In genomic region chr4:145881991-145882390, GRCh38 we compare ENCODE assay signal across 8 cellular contexts. TPM values are rescaled to one million over a fixed set of nuclear protein-coding genes. Genes with fewer than 3 reads are reported as not detected.
DNase-seq lines count a peak whose midpoint lies in the region; ATAC-seq and TF ChIP-seq lines count a peak whose summit lies in the region.

No MANE protein-coding gene starts in this region.

- no peak overlapping the region for H3K27ac Mint-ChIP-seq in effector memory CD8-positive, alpha-beta T cell

- H3K4me3 ChIP-seq in left ventricle myocardium inferior: no peak overlapping the region
- H3K4me3 ChIP-seq in epithelial cell of proximal tubule (ENCODE audit: low read depth, low read length): no peak overlapping the region
- no peak overlapping the region for H3K4me3 ChIP-seq in uterus

- H3K27me3 ChIP-seq in left ventricle myocardium inferior (ENCODE audit: low read depth): no peaks in the 10 kb centered on the region
- H3K27me3 ChIP-seq in uterus: no peaks in the 10 kb centered on the region

- H3K36me3 ChIP-seq in left ventricle myocardium inferior: no peaks in the 10 kb centered on the region
- no peaks in the 10 kb centered on the region for H3K36me3 ChIP-seq in uterus

- peaks cover 21% of the 10 kb centered on the region for H3K36me3 Mint-ChIP-seq in effector memory CD8-positive, alpha-beta T cell (ENCODE audit: insufficient read depth)

- intact Hi-C loops in left ventricle myocardium inferior (cut with micrococcal nuclease): no loop called here
- intact Hi-C loops in left ventricle myocardium superior (cut with micrococcal nuclease): no loop called here
- intact Hi-C loops in uterus (cut with DNase I; ENCODE audit: low total_unique reads): no loop called here

- TF ChIP-seq POLR2A in uterus (IDR thresholded peaks at IDR 0.05): no peak

- H3K9me3 ChIP-seq in left ventricle myocardium inferior (replicated peaks) (no peaks in the 10 kb centered on the region), uterus (no peaks in the 10 kb centered on the region)

- no peak for DNase-seq in left ventricle myocardium inferior
- no peak for DNase-seq in left ventricle myocardium superior
- DNase-seq in NCI-H1105 treated with DMSO at 0.1 percent for 48 hours (lab: John Stamatoyannopoulos, UW): peak; percentile 86
- peak; percentile 56 for DNase-seq in epithelial cell of proximal tubule (ENCODE audit: low read depth)
- no peak for DNase-seq in uterus
- no peak for DNase-seq in effector memory CD8-positive, alpha-beta T cell
- DNase-seq in MV-4-11 (lab: John Stamatoyannopoulos, UW): no peak
- no peak for DNase-seq in NK-92 (lab: John Stamatoyannopoulos, UW; ENCODE audit: unreplicated experiment)

- peaks cover 76% of the 10 kb centered on the region for H3K4me1 ChIP-seq in left ventricle myocardium inferior
- H3K4me1 ChIP-seq in uterus: peaks cover 0 to 16% of the 10 kb centered on the region in 2 donors

- no peak for TF ChIP-seq CTCF in left ventricle myocardium inferior (IDR thresholded peaks at IDR 0.05; ENCODE audit: borderline replicate concordance)
- TF ChIP-seq CTCF in epithelial cell of proximal tubule (conservative IDR thresholded peaks at IDR 0.05; ENCODE audit: low read depth, low read length): no peak
- TF ChIP-seq CTCF in uterus (IDR thresholded peaks at IDR 0.05): no peak

- H3K4me1 Mint-ChIP-seq in effector memory CD8-positive, alpha-beta T cell (ENCODE audit: low read depth in 2 of 2): peaks cover 13 to 16% of the 10 kb centered on the region in 2 donors

- H3K4me3 Mint-ChIP-seq in effector memory CD8-positive, alpha-beta T cell: no peak overlapping the region

- H3K27ac ChIP-seq in left ventricle myocardium inferior (replicated peaks): peak overlapping the region; percentile 35
- H3K27ac ChIP-seq in uterus: peak overlapping the region; percentile 59 to 79

- H3K27me3 Mint-ChIP-seq in effector memory CD8-positive, alpha-beta T cell: no peaks in the 10 kb centered on the region

- ATAC-seq in left ventricle myocardium superior: no peak
- no peak for ATAC-seq in effector memory CD8-positive, alpha-beta T cell (replicated peaks)

- H3K9me3 Mint-ChIP-seq in effector memory CD8-positive, alpha-beta T cell: no peaks in the 10 kb centered on the region

RNA-seq across cellular contexts. Expression of gene ZNF827, which starts 56.6 kb away (rescaled TPM):
- total RNA-seq in left ventricle myocardium inferior (19.0 TPM), left ventricle myocardium superior (13.8 TPM), epithelial cell of proximal tubule (14.1 and 17.4 TPM in 2 replicates), uterus (10 to 100 TPM in 2 of 4 donors, 1 to 10 TPM in 2; 2.9 to 33.1 (median 14.2) TPM)

Comparison
In these comparisons a context has a peak if more than half of its experiments do, and no peak if none do; other contexts are left out.
1. DNase-seq: peak in NCI-H1105 treated with DMSO at 0.1 percent for 48 hours (single experiment) and epithelial cell of proximal tubule (single experiment); none in left ventricle myocardium inferior (single experiment), left ventricle myocardium superior (single experiment), uterus (0 of 2), effector memory CD8-positive, alpha-beta T cell (0 of 3), MV-4-11 (single experiment) and NK-92 (single experiment).